Comparison of ENCODE assay signal across 35 cellular contexts in genomic region chr11:17851697-17852096, GRCh38.
"Had no signal": no experiment of that assay in that cellular context is flagged by ENCODE, and none has a peak within 500 bp of the region (broad histone marks: within the 10 kb centered on the region; RNA-seq: fewer than 3 reads in every experiment).

No MANE protein-coding gene starts in this region.

- H3K27me3 ChIP-seq: adrenal gland, body of pancreas, brain microvascular endothelial cell, breast epithelium, cardiac muscle cell had no signal

- H3K9me3 ChIP-seq: adrenal gland, body of pancreas, breast epithelium had no signal

- ATAC-seq: activated CD8-positive, alpha-beta T cell treated with anti-CD3 and anti-CD28 coated beads for 36 hours; activated naive CD4-positive, alpha-beta T cell treated with anti-CD3 and anti-CD28 coated beads, Interleukin-2, amount 50 U/mL, for 72 hours; activated T-cell treated with anti-CD3 and anti-CD28 coated beads, Interleukin-2, amount 50 U/mL, for 4 hours; activated T-cell treated with anti-CD3 and anti-CD28 coated beads, Interleukin-2, amount 50 U/mL, for 72 hours; activated T-helper 17 cell treated with anti-CD3 and anti-CD28 coated beads, Interleukin-2, amount 50 U/mL, for 72 hours; body of pancreas had no signal

- H3K4me1 ChIP-seq: breast epithelium had no signal

- H3K4me3 ChIP-seq: adrenal gland, body of pancreas, breast epithelium, cardiac muscle cell had no signal

- FAIRE-seq: astrocyte, TTC549 had no signal

- H3K27ac ChIP-seq: adrenal gland, body of pancreas, brain microvascular endothelial cell, breast epithelium, cardiac muscle cell, VCaP had no signal

- H3K36me3 ChIP-seq: adrenal gland, brain microvascular endothelial cell, breast epithelium, cardiac muscle cell had no signal

- DNase-seq: activated B cell treated with CpG ODN at 0.5 μM for 24 hours; activated CD4-positive, alpha-beta memory T cell treated with anti-CD3 and anti-CD28 coated beads for 36 hours; activated CD4-positive, alpha-beta T cell treated with anti-CD3 and anti-CD28 coated beads for 4 hours; activated CD4-positive, alpha-beta T cell treated with anti-CD3 and anti-CD28 coated beads, Interleukin-2, amount 10 ng/mL, durations not matched to agents 24 days and 14 days; activated CD4-positive, alpha-beta T cell treated with anti-CD3 and anti-CD28 coated beads, Interleukin-2, amount 50 U/mL, for 1 hour; activated CD4-positive, alpha-beta T cell treated with anti-CD3 and anti-CD28 coated beads, Interleukin-2, amount 50 U/mL, for 4 hours; activated CD4-positive, CD25-positive, alpha-beta regulatory T cell treated with anti-CD3 and anti-CD28 coated beads, Interleukin-2, amount 50 U/mL, for 72 hours; activated CD8-positive, alpha-beta memory T cell treated with anti-CD3 and anti-CD28 coated beads, Interleukin-2, amount 50 U/mL, for 4 hours; activated CD8-positive, alpha-beta T cell treated with anti-CD3 and anti-CD28 coated beads for 36 hours; activated effector memory CD4-positive, alpha-beta T cell treated with anti-CD3 and anti-CD28 coated beads, Interleukin-2, amount 50 U/mL, for 16 hours; activated gamma-delta T cell treated with Interleukin-2 at 50 U/mL for 16 hours; activated naive CD4-positive, alpha-beta T cell; activated naive CD4-positive, alpha-beta T cell treated with anti-CD3 and anti-CD28 coated beads for 36 hours; activated naive CD4-positive, alpha-beta T cell treated with anti-CD3 and anti-CD28 coated beads, Interleukin-2, amount 50 U/mL, for 16 hours; activated naive CD8-positive, alpha-beta T cell treated with anti-CD3 and anti-CD28 coated beads for 36 hours; activated T-cell treated with anti-CD3 and anti-CD28 coated beads for 4 hours; activated T-cell treated with anti-CD3 and anti-CD28 coated beads, Interleukin-2, amount 50 U/mL, for 1 hour; activated T-cell treated with anti-CD3 and anti-CD28 coated beads, Interleukin-2, amount 50 U/mL, for 4 hours; activated T-cell treated with anti-CD3 and anti-CD28 coated beads, Interleukin-2, amount 50 U/mL, for 72 hours; adrenal gland; amniotic stem cell; aorta; body of pancreas; brain microvascular endothelial cell; cerebellar nuclear complex; T-helper 1 cell; T-helper 2 cell; T-helper 9 cell had no signal
